ENCODE assay signal across 26 cellular contexts in the genomic region with DNA sequence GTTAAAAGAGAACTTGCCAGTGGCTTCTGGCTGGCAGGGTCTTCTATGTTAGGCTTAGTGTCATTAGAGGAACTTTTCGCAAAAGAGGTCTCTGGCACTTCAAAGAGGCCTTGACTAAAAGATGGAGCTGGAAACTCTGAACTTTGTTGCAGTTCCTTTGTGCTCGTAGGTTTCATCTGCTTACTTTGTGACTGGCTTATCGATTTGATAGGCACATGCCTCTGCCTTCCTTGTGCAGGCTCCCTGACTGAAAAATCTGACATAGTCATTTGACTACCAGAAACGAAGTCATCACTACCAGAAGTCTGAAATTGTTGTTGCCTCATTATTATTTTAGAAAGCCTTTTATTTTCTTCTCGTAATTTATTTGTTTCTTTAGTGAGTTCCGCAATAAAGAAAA.
"Had no signal": no experiment of that assay in that cellular context is flagged by ENCODE, and none has a peak within 500 bp of the region (broad histone marks: within the 10 kb centered on the region; RNA-seq: fewer than 3 reads in every experiment).

No MANE protein-coding gene starts in this region.

- H3K27me3 ChIP-seq: hepatocyte, upper lobe of left lung had no signal

- H3K4me1 ChIP-seq: lower lobe of right lung, upper lobe of left lung had no signal

- H3K27ac Mint-ChIP-seq: activated T-cell treated with anti-CD3 and anti-CD28 coated beads, Interleukin-2, amount 50 U/mL, for 72 hours; effector memory CD8-positive, alpha-beta T cell; T-cell; T-helper 2 cell treated with Interferon-gamma antibody and Interleukin-4, amounts not matched to agents 5 μg/mL and 100 μg/mL, for 36 hours had no signal

- H3K9me3 Mint-ChIP-seq: activated naive CD4-positive, alpha-beta T cell treated with anti-CD3 and anti-CD28 coated beads, Interleukin-2, amount 50 U/mL, for 72 hours; activated T-cell treated with anti-CD3 and anti-CD28 coated beads, Interleukin-2, amount 50 U/mL, for 72 hours; effector memory CD8-positive, alpha-beta T cell; immature natural killer cell; naive B cell; T-cell; T-helper 2 cell treated with Interferon-gamma antibody and Interleukin-4, amounts not matched to agents 5 μg/mL and 100 μg/mL, for 36 hours had no signal

- H3K4me2 ChIP-seq: hepatocyte, smooth muscle cell had no signal

- ATAC-seq: effector memory CD8-positive, alpha-beta T cell; esophagus mucosa; left lobe of liver; lower lobe of right lung; sciatic nerve; T-cell had no signal

- H3K4me3 Mint-ChIP-seq: activated T-cell treated with anti-CD3 and anti-CD28 coated beads, Interleukin-2, amount 50 U/mL, for 72 hours; effector memory CD8-positive, alpha-beta T cell; immature natural killer cell; neural crest cell; T-cell; T-helper 2 cell treated with Interferon-gamma antibody and Interleukin-4, amounts not matched to agents 5 μg/mL and 100 μg/mL, for 36 hours had no signal

- H3K4me1 Mint-ChIP-seq: neural crest cell had no signal

- H3K9me3 ChIP-seq: lower lobe of right lung, upper lobe of left lung had no signal

- H3K79me2 ChIP-seq: hepatocyte had no signal

- FAIRE-seq: colon, endothelial cell of umbilical vein had no signal

- H3K27me3 Mint-ChIP-seq: effector memory CD8-positive, alpha-beta T cell; naive B cell; T-cell had no signal

- H2AFZ ChIP-seq: hepatocyte had no signal

- H3K4me3 ChIP-seq: dorsolateral prefrontal cortex, hepatocyte, lower lobe of right lung, smooth muscle cell, upper lobe of left lung had no signal

- H3K27ac ChIP-seq: dorsolateral prefrontal cortex, hepatocyte, lower lobe of right lung, upper lobe of left lung, VCaP had no signal

- DNase-seq: activated CD4-positive, CD25-positive, alpha-beta regulatory T cell treated with anti-CD3 and anti-CD28 coated beads, Interleukin-2, amount 50 U/mL, for 72 hours; activated effector memory CD4-positive, alpha-beta T cell treated with Interleukin-2 at 50 U/mL for 16 hours; activated T-cell treated with anti-CD3 and anti-CD28 coated beads, Interleukin-2, amount 50 U/mL, for 72 hours; central memory CD4-positive, alpha-beta T cell; dorsolateral prefrontal cortex; effector memory CD8-positive, alpha-beta T cell; foreskin melanocyte; immature natural killer cell; lower lobe of right lung; mesendoderm; naive B cell; stimulated activated CD4-positive, alpha-beta T cell treated with anti-CD3 and anti-CD28 coated beads, Interleukin-15, amount 100 ng/mL, for 24 hours; stimulated activated naive CD4-positive, alpha-beta T cell; T-cell; upper lobe of left lung had no signal
